In genomic region chr12:68358532-68359485, GRCh38 we compare ENCODE assay signal across 8 cellular contexts. TPM values are rescaled to one million over a fixed set of nuclear protein-coding genes. Genes with fewer than 3 reads are reported as not detected.
A peak's percentile ranks its signal among the peaks of the same experiment; 100 is the strongest.
DNase-seq lines count a peak whose midpoint lies in the region; ATAC-seq and TF ChIP-seq lines count a peak whose summit lies in the region.

No MANE protein-coding gene starts in this region.

- TF ChIP-seq EP300 in neural cell (conservative IDR thresholded peaks at IDR 0.05; ENCODE audit: poor library complexity, severe bottlenecking), result no peak

- H3K79me2 ChIP-seq in neural cell (replicated peaks; ENCODE audit: insufficient read depth, low read length), result no peaks in the 10 kb centered on the region

- DNase-seq in Caki2 (ENCODE audit: low read depth) (peak; percentile 95), NOMO-1 (lab: John Stamatoyannopoulos, UW; ENCODE audit: unreplicated experiment in 2 of 2) (peak; percentile 51 to 77), fibroblast of peridontal ligament (ENCODE audit: extremely low read depth) (peak; percentile 95), upper lobe of right lung (no peak)
- peak; percentile 60 for DNase-seq in activated T-cell treated with anti-CD3 and anti-CD28 coated beads, Interleukin-2, amount 50 U/mL, for 4 hours

- peak; percentile 62 for TF ChIP-seq CTCF in neural cell (IDR thresholded peaks at IDR 0.05; ENCODE audit: poor library complexity, severe bottlenecking)
- peak; percentile 65 for TF ChIP-seq CTCF in upper lobe of right lung (IDR thresholded peaks at IDR 0.05)

- H3K4me1 ChIP-seq in upper lobe of right lung, result peaks cover 16% of the 10 kb centered on the region

- H3F3A ChIP-seq in neural cell (ENCODE audit: insufficient read depth, low read length, poor library complexity, severe bottlenecking), result peaks cover 3% of the 10 kb centered on the region

- no peak overlapping the region for H2AFZ ChIP-seq in neural cell (ENCODE audit: low read depth, low read length)

- H3K27me3 Mint-ChIP-seq in activated T-cell treated with anti-CD3 and anti-CD28 coated beads, Interleukin-2, amount 50 U/mL, for 4 hours (ENCODE audit: low read depth), result no peaks in the 10 kb centered on the region

- H3K36me3 ChIP-seq in neural cell (ENCODE audit: insufficient read depth, low read length) (no peaks in the 10 kb centered on the region), upper lobe of right lung (no peaks in the 10 kb centered on the region)

- H3K27me3 ChIP-seq in neural cell (ENCODE audit: insufficient read depth, low read depth, low read length), result no peaks in the 10 kb centered on the region
- no peaks in the 10 kb centered on the region for H3K27me3 ChIP-seq in upper lobe of right lung

- H3K9me3 ChIP-seq in neural cell (ENCODE audit: low read length) (no peaks in the 10 kb centered on the region), upper lobe of right lung (no peaks in the 10 kb centered on the region)

- H3K36me3 Mint-ChIP-seq in activated T-cell treated with anti-CD3 and anti-CD28 coated beads, Interleukin-2, amount 50 U/mL, for 4 hours (ENCODE audit: insufficient read depth), result no peaks in the 10 kb centered on the region

- intact Hi-C loops in upper lobe of right lung (cut with DNase I), result loop anchor here (10.0 kb wide), 1 partner anchor 326 kb away; the partner anchor contains the start of gene NUP107

- in situ Hi-C loops in Caki2 (cut with HindIII; ENCODE audit: low pct_unique_long_range_greater_than_20kb, low sequenced_read_pairs), result no loop called here

- H3K4me1 Mint-ChIP-seq in activated T-cell treated with anti-CD3 and anti-CD28 coated beads, Interleukin-2, amount 50 U/mL, for 4 hours (ENCODE audit: low read depth), result peaks cover 23% of the 10 kb centered on the region

- H3K4me3 Mint-ChIP-seq in activated T-cell treated with anti-CD3 and anti-CD28 coated beads, Interleukin-2, amount 50 U/mL, for 4 hours, result no peak overlapping the region

- peak; percentile 53 for TF ChIP-seq RAD21 in neural cell (conservative IDR thresholded peaks at IDR 0.05)

- H3K9ac ChIP-seq in neural cell (ENCODE audit: low read length), result no peak overlapping the region

- H3K9me3 Mint-ChIP-seq in activated T-cell treated with anti-CD3 and anti-CD28 coated beads, Interleukin-2, amount 50 U/mL, for 4 hours, result no peaks in the 10 kb centered on the region

- no peaks in the 10 kb centered on the region for H3K9me2 ChIP-seq in neural cell (ENCODE audit: insufficient read depth, low read length)

- H3K27ac ChIP-seq in neural cell (ENCODE audit: low read length), result no peak overlapping the region
- peak overlapping the region; percentile 1 for H3K27ac ChIP-seq in upper lobe of right lung

- H3K4me3 ChIP-seq in neural cell (ENCODE audit: low read length) (no peak overlapping the region), upper lobe of right lung (no peak overlapping the region)

- ATAC-seq in GM19328 (IDR thresholded peaks at IDR 0.05; ENCODE audit: unreplicated experiment) (peak; percentile 60), HG03378 (IDR thresholded peaks at IDR 0.05; ENCODE audit: unreplicated experiment) (peak; percentile 78), upper lobe of right lung (peak; percentile 87)
- peak; percentile 83 to 88 for ATAC-seq in activated T-cell treated with anti-CD3 and anti-CD28 coated beads, Interleukin-2, amount 50 U/mL, for 4 hours

- H3K4me2 ChIP-seq in neural cell (ENCODE audit: low read length), result no peak overlapping the region

- H4K20me1 ChIP-seq in neural cell (ENCODE audit: insufficient read depth), result no peaks in the 10 kb centered on the region

TF ChIP-seq in neural cell, 6 proteins besides CTCF, POLR2A, EP300 and RAD21:
- TF ChIP-seq SMC3 (conservative IDR thresholded peaks at IDR 0.05; ENCODE audit: poor library complexity) (peak; percentile 52), REST (IDR thresholded peaks at IDR 0.05; ENCODE audit: borderline replicate concordance) (no peak), EZH2 (IDR thresholded peaks at IDR 0.05; ENCODE audit: borderline replicate concordance, insufficient read depth, low read length, poor library complexity, severe bottlenecking) (no peak)

RNA-seq across cellular contexts. Expression of gene MDM1, which starts 26.6 kb away (rescaled TPM):
- total RNA-seq in Caki2 (2014; rRNA removed; shearing (Covaris generic); ENCODE audit: low replicate concordance), result 13.8 and 18.6 TPM in 2 replicates
- 10 to 100 TPM; 10.6 to 11.1 (median 11.1) TPM for total RNA-seq in activated T-cell treated with anti-CD3 and anti-CD28 coated beads, Interleukin-2, amount 50 U/mL, for 4 hours
- polyA plus RNA-seq in neural cell, result 35.5 and 37.0 TPM in 2 replicates
- 33.8 and 40.1 TPM in 2 replicates for polyA minus RNA-seq in neural cell
- total RNA-seq in upper lobe of right lung, result 10.5 TPM
